Comparison of ENCODE assay signal across 9 cellular contexts in the genomic region with DNA sequence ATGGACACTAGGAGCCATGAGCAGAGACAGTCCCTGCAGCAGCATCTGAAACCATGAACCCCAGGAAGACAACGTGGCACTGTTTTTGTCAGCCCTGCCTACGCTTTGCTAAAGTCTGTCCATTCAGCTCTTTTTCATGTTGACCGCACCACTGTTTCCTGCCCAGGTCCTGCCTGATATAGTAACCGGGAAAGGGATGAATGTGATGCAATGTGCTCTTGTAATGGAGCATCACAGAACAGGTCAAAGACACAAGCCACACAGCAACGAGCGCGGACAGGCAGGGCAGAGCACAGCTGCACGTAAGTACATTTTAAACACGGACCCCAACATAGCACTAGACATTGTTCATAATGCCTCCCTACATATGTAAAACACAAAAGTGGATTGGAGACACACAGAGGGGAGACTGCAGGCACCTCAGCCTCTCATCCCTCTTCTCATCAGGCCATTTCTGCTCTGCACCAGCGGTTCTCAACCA. TPM values are rescaled to one million over a fixed set of nuclear protein-coding genes. Genes with fewer than 3 reads are reported as not detected.
DNase-seq lines count a peak whose midpoint lies in the region; ATAC-seq and TF ChIP-seq lines count a peak whose summit lies in the region.
"Had no signal": no experiment of that assay in that cellular context is flagged by ENCODE, and none has a peak within 500 bp of the region (broad histone marks: within the 10 kb centered on the region; RNA-seq: fewer than 3 reads in every experiment).

No MANE protein-coding gene starts in this region.

- H3K4me3 ChIP-seq in esophagus muscularis mucosa: no peak overlapping the region

- no peak for TF ChIP-seq CTCF in esophagus muscularis mucosa (IDR thresholded peaks at IDR 0.05)

- 71% methylated on average over 9 of the region's 10 CpGs for WGBS in esophagus muscularis mucosa

- no peaks in the 10 kb centered on the region for H3K27me3 ChIP-seq in esophagus muscularis mucosa

- no peaks in the 10 kb centered on the region for H3K9me3 ChIP-seq in esophagus muscularis mucosa

- DNase-seq in activated naive CD4-positive, alpha-beta T cell treated with Interleukin-2 at 50 U/mL for 16 hours: peak; percentile 11
- DNase-seq in activated naive CD4-positive, alpha-beta T cell (lab: John Stamatoyannopoulos, UW): no peak
- DNase-seq in activated gamma-delta T cell treated with Interleukin-2 at 50 U/mL for 16 hours (no peak), iPS-NIHi7 (ENCODE audit: extremely low spot score) (no peak), esophagus muscularis mucosa (ENCODE audit: extremely low spot score) (no peak)
- DNase-seq: NCI-H2107 had no signal

- peak; percentile 12 for ATAC-seq in HG03135 (IDR thresholded peaks at IDR 0.05; ENCODE audit: unreplicated experiment)

- no peak for TF ChIP-seq EP300 in esophagus muscularis mucosa (IDR thresholded peaks at IDR 0.05)

- intact Hi-C loops in esophagus muscularis mucosa (cut with DNase I): no loop called here

- H3K27ac ChIP-seq in cingulate gyrus (ENCODE audit: low read depth, low read length) (peak overlapping the region; percentile 54), temporal lobe (ENCODE audit: low read depth, low read length) (peak overlapping the region; percentile 12), esophagus muscularis mucosa (replicated peaks in 1 of 4) (no peak overlapping the region)

- no peak for TF ChIP-seq POLR2A in esophagus muscularis mucosa (IDR thresholded peaks at IDR 0.05; ENCODE audit: low read depth)

- no peaks in the 10 kb centered on the region for H3K36me3 ChIP-seq in esophagus muscularis mucosa

- H3K4me1 ChIP-seq in esophagus muscularis mucosa: peaks cover 0 to 14% (median 10%) of the 10 kb centered on the region in 4 donors

RNA-seq across cellular contexts. Expression of a gene that starts 16.9 kb away (rescaled TPM):
- not detected for total RNA-seq in temporal lobe
- under 1 TPM in 1 of 4 donors, not detected in 3; 0.66 TPM for total RNA-seq in esophagus muscularis mucosa

RNA-seq across cellular contexts. Expression of a gene that starts 53.5 kb away (rescaled TPM):
- total RNA-seq in temporal lobe: 146 TPM
- 100 to 1,000 TPM; 108 to 194 (median 129) TPM for total RNA-seq in esophagus muscularis mucosa

Comparison
In these comparisons a context has a peak if more than half of its experiments do, and no peak if none do; other contexts are left out.
1. H3K27ac ChIP-seq: peak in cingulate gyrus (single experiment) and temporal lobe (single experiment); none in esophagus muscularis mucosa (0 of 4).